ENCODE assay signal across 13 cellular contexts in genomic region chr13:72983085-72983768, GRCh38.
DNase-seq lines count a peak whose midpoint lies in the region; ATAC-seq and TF ChIP-seq lines count a peak whose summit lies in the region.
"Had no signal": no experiment of that assay in that cellular context is flagged by ENCODE, and none has a peak within 500 bp of the region (broad histone marks: within the 10 kb centered on the region; RNA-seq: fewer than 3 reads in every experiment).

No MANE protein-coding gene starts in this region.

- no peak for TF ChIP-seq RAD21 in SK-N-SH (IDR thresholded peaks at IDR 0.05; ENCODE audit: low read length)

- H3K9me3 Mint-ChIP-seq in activated T-cell treated with anti-CD3 and anti-CD28 coated beads, Interleukin-2, amount 50 U/mL, for 72 hours = no peaks in the 10 kb centered on the region
- H3K9me3 Mint-ChIP-seq: naive B cell had no signal

- WGBS in SK-N-SH (ENCODE audit: low lambda C conversion rate) = 83% methylated on average over 5 of the region's 5 CpGs

- no peaks in the 10 kb centered on the region for H3K4me1 Mint-ChIP-seq in activated T-cell treated with anti-CD3 and anti-CD28 coated beads, Interleukin-2, amount 50 U/mL, for 72 hours (ENCODE audit: low read depth)

- no peak overlapping the region for H3K4me3 ChIP-seq in SK-N-SH (ENCODE audit: low read depth in 2 of 2, low read length in 1 of 2)
- no peak overlapping the region for H3K4me3 ChIP-seq in colonic mucosa
- H3K4me3 ChIP-seq in lower lobe of right lung = no peak overlapping the region
- H3K4me3 ChIP-seq: SJSA1 had no signal

- POLR2A ChIA-PET in SK-N-SH (lab: Yijun Ruan, JAX) = no interaction called here

- H3K9me2 ChIP-seq in SK-N-SH = no peaks in the 10 kb centered on the region

- H3K27me3 ChIP-seq in SK-N-SH (ENCODE audit: insufficient read depth) = no peaks in the 10 kb centered on the region
- H3K27me3 ChIP-seq in colonic mucosa = no peaks in the 10 kb centered on the region
- no peaks in the 10 kb centered on the region for H3K27me3 ChIP-seq in lower lobe of right lung (ENCODE audit: low read depth)
- H3K27me3 ChIP-seq: SJSA1 had no signal

- H3K9me3 ChIP-seq in SK-N-SH (no peaks in the 10 kb centered on the region), colonic mucosa (no peaks in the 10 kb centered on the region), lower lobe of right lung (no peaks in the 10 kb centered on the region)
- H3K9me3 ChIP-seq: SJSA1 had no signal

- DNase-seq in SK-N-SH (no peak), colonic mucosa (peak; percentile 56), lower lobe of right lung (peak; percentile 63), NCI-H774 (lab: John Stamatoyannopoulos, UW) (no peak), HuH-7 (ENCODE audit: low spot score) (no peak)
- no peak for DNase-seq in activated T-cell treated with anti-CD3 and anti-CD28 coated beads, Interleukin-2, amount 50 U/mL, for 72 hours
- DNase-seq: 8988T, KG1, naive B cell, NCI-H446 had no signal

- no peak overlapping the region for H3K4me3 Mint-ChIP-seq in activated T-cell treated with anti-CD3 and anti-CD28 coated beads, Interleukin-2, amount 50 U/mL, for 72 hours
- H3K4me3 Mint-ChIP-seq: naive B cell had no signal

- H4K20me1 ChIP-seq in SK-N-SH (ENCODE audit: insufficient read depth) = no peaks in the 10 kb centered on the region

- H3K27ac ChIP-seq in SK-N-SH (ENCODE audit: low read depth in 2 of 2, low read length in 1 of 2) (peak overlapping the region in 1 of 2 experiments; percentile 21; a peak in 2 of 4 replicates), colonic mucosa (peak overlapping the region; percentile 49), lower lobe of right lung (peak overlapping the region; percentile 64)
- H3K27ac ChIP-seq: SJSA1 had no signal

- no peak overlapping the region for H2AFZ ChIP-seq in SK-N-SH (ENCODE audit: low read depth)

- H3K27ac Mint-ChIP-seq in activated T-cell treated with anti-CD3 and anti-CD28 coated beads, Interleukin-2, amount 50 U/mL, for 72 hours = no peak overlapping the region
- H3K27ac Mint-ChIP-seq: naive B cell had no signal

- no peaks in the 10 kb centered on the region for H3K27me3 Mint-ChIP-seq in activated T-cell treated with anti-CD3 and anti-CD28 coated beads, Interleukin-2, amount 50 U/mL, for 72 hours (ENCODE audit: low read depth)
- H3K27me3 Mint-ChIP-seq: naive B cell had no signal

- no peak for TF ChIP-seq CTCF in SK-N-SH (IDR thresholded peaks at IDR 0.05)
- no peak for TF ChIP-seq CTCF in colonic mucosa (IDR thresholded peaks at IDR 0.05)
- TF ChIP-seq CTCF in lower lobe of right lung (IDR thresholded peaks at IDR 0.05) = no peak

- H3K36me3 ChIP-seq in SK-N-SH (replicated peaks in 1 of 2; ENCODE audit: control insufficient read depth in 1 of 2, insufficient read depth in 2 of 2, low read length in 1 of 2) (peaks cover 0 to 5% of the 10 kb centered on the region in 2 experiments), colonic mucosa (no peaks in the 10 kb centered on the region), lower lobe of right lung (no peaks in the 10 kb centered on the region)
- H3K36me3 ChIP-seq: SJSA1 had no signal

- H3K4me1 ChIP-seq in SK-N-SH (ENCODE audit: control insufficient read depth in 1 of 2, insufficient read depth in 2 of 2, low read depth in 1 of 2, low read length in 1 of 2) (no peaks in the 10 kb centered on the region), colonic mucosa (no peaks in the 10 kb centered on the region), lower lobe of right lung (no peaks in the 10 kb centered on the region)
- H3K4me1 ChIP-seq: SJSA1 had no signal

- CTCF ChIA-PET in SK-N-SH (lab: Yijun Ruan, JAX) = no interaction called here

- no peaks in the 10 kb centered on the region for H3F3A ChIP-seq in SK-N-SH (replicated peaks; ENCODE audit: insufficient read depth)

- no peak for TF ChIP-seq EP300 in SK-N-SH (IDR thresholded peaks at IDR 0.05; ENCODE audit: borderline replicate concordance in 1 of 2, low read depth in 1 of 2, low read length in 1 of 2)

- no peak overlapping the region for H3K9ac ChIP-seq in SK-N-SH
- H3K9ac ChIP-seq in colonic mucosa (ENCODE audit: low read depth in 2 of 2, low read length in 2 of 2) = no peak overlapping the region

- H3K4me2 ChIP-seq in SK-N-SH = no peak overlapping the region

- intact Hi-C loops in colonic mucosa (cut with DNase I) (no loop called here), lower lobe of right lung (cut with DNase I) (no loop called here)

- H3K36me3 Mint-ChIP-seq in activated T-cell treated with anti-CD3 and anti-CD28 coated beads, Interleukin-2, amount 50 U/mL, for 72 hours (ENCODE audit: insufficient read depth in 2 of 2) = no peaks in the 10 kb centered on the region

- ATAC-seq in SK-N-SH treated with all-trans-retinoic acid at 6 μM for 48 hours (0 out of 3 replicates have a peak, but pooled peaks have one; percentile 28), lower lobe of right lung (peak; percentile 87 to 89), GM21737 (IDR thresholded peaks at IDR 0.05; ENCODE audit: unreplicated experiment) (no peak)
- no peak for ATAC-seq in activated T-cell treated with anti-CD3 and anti-CD28 coated beads, Interleukin-2, amount 50 U/mL, for 72 hours (replicated peaks in 1 of 2)

- H3K79me2 ChIP-seq in SK-N-SH (ENCODE audit: insufficient read depth) = no peaks in the 10 kb centered on the region

TF ChIP-seq in SK-N-SH treated with all-trans-retinoic acid at 6 μM for 48 hours, 23 proteins besides CTCF, POLR2A, EP300 and RAD21 (continues in another document):
- TF ChIP-seq OSR1 (CRISPR knock-in tag; IDR thresholded peaks at IDR 0.05) (no peak), BACH2 (CRISPR knock-in tag; IDR thresholded peaks at IDR 0.05; ENCODE audit: borderline replicate concordance) (no peak), GLIS3 (CRISPR knock-in tag; IDR thresholded peaks at IDR 0.05) (no peak), SNAI2 (CRISPR knock-in tag; IDR thresholded peaks at IDR 0.05) (no peak), ISL1 (CRISPR knock-in tag; IDR thresholded peaks at IDR 0.05) (no peak), TSHZ2 (CRISPR knock-in tag; IDR thresholded peaks at IDR 0.05) (no peak), ZFP30 (CRISPR knock-in tag; IDR thresholded peaks at IDR 0.05) (no peak)

TF ChIP-seq in SK-N-SH, 30 proteins besides CTCF, POLR2A, EP300 and RAD21:
- TF ChIP-seq RFX5 (IDR thresholded peaks at IDR 0.05; ENCODE audit: low read length) = no peak
- no peak for TF ChIP-seq REST (IDR thresholded peaks at IDR 0.05; ENCODE audit: low read depth, low read length)

Comparison
In these comparisons a context has a peak if more than half of its experiments do, and no peak if none do; other contexts are left out.
1. ATAC-seq: peak in SK-N-SH treated with all-trans-retinoic acid at 6 μM for 48 hours (single experiment) and lower lobe of right lung (2 of 2); none in activated T-cell treated with anti-CD3 and anti-CD28 coated beads, Interleukin-2, amount 50 U/mL, for 72 hours (0 of 2) and GM21737 (single experiment).
2. DNase-seq: peak in colonic mucosa (single experiment) and lower lobe of right lung (single experiment); none in SK-N-SH (single experiment), activated T-cell treated with anti-CD3 and anti-CD28 coated beads, Interleukin-2, amount 50 U/mL, for 72 hours (0 of 2), NCI-H774 (single experiment) and HuH-7 (single experiment).